27 cellular contexts compared by ENCODE assay signal in genomic region chr1:95992013-95992412, GRCh38.
DNase-seq lines count a peak whose midpoint lies in the region; ATAC-seq, FAIRE-seq and TF ChIP-seq lines count a peak whose summit lies in the region.
"Had no signal": no experiment of that assay in that cellular context is flagged by ENCODE, and none has a peak within 500 bp of the region (broad histone marks: within the 10 kb centered on the region; RNA-seq: fewer than 3 reads in every experiment).

No MANE protein-coding gene starts in this region.

- no peak for TF ChIP-seq RAD21 in H1 (IDR thresholded peaks at IDR 0.05 in 1 of 2, conservative IDR thresholded peaks at IDR 0.05 in 1 of 2; ENCODE audit: low read depth in 2 of 2, low read length in 2 of 2)

- H3K4me1 ChIP-seq in H1 (replicated peaks in 1 of 4; ENCODE audit: control insufficient read depth in 3 of 4, insufficient read depth in 4 of 4, low read length in 3 of 4) (no peaks in the 10 kb centered on the region), foreskin keratinocyte (no peaks in the 10 kb centered on the region), smooth muscle cell (ENCODE audit: low read depth) (no peaks in the 10 kb centered on the region), breast epithelium (no peaks in the 10 kb centered on the region)
- H3K4me1 ChIP-seq: BE2C, BLaER1 had no signal

- no peak overlapping the region for H2BK12ac ChIP-seq in H1 (ENCODE audit: low read depth, low read length)

- H3K36me3 ChIP-seq in bronchial epithelial cell (ENCODE audit: control insufficient read depth, insufficient read depth, low read length) = no peaks in the 10 kb centered on the region
- H3K36me3 ChIP-seq in H1 (ENCODE audit: control insufficient read depth in 2 of 4, insufficient read depth in 4 of 4, low read length in 3 of 4) = no peaks in the 10 kb centered on the region
- no peaks in the 10 kb centered on the region for H3K36me3 ChIP-seq in smooth muscle cell (ENCODE audit: low read depth)
- H3K36me3 ChIP-seq in breast epithelium = no peaks in the 10 kb centered on the region
- H3K36me3 ChIP-seq: BE2C, BLaER1 had no signal

- H3K18ac ChIP-seq in H1 (ENCODE audit: extremely low read depth, low read length) = no peak overlapping the region

- POLR2A ChIA-PET in H1 (lab: Charles Lee; ENCODE audit: partially characterized antibody) = no interaction called here

- no peaks in the 10 kb centered on the region for H3K79me1 ChIP-seq in H1 (ENCODE audit: low read depth, low read length)

- H2BK15ac ChIP-seq in H1 (ENCODE audit: low read length) = no peak overlapping the region

- no peak overlapping the region for H4K5ac ChIP-seq in H1 (ENCODE audit: insufficient read length, low read depth, low read length)

- H3K9ac ChIP-seq in H1 (replicated peaks in 1 of 4; ENCODE audit: extremely low read depth in 1 of 4, low read depth in 3 of 4, low read length in 3 of 4) (no peak overlapping the region), smooth muscle cell (ENCODE audit: low read depth) (no peak overlapping the region)
- H3K9ac ChIP-seq: BLaER1 had no signal

- H3K4me3 ChIP-seq in bronchial epithelial cell (ENCODE audit: low read depth, low read length) (no peak overlapping the region), H1 (ENCODE audit: extremely low read depth in 1 of 4, insufficient read depth in 2 of 4, low read depth in 3 of 4, low read length in 4 of 4) (no peak overlapping the region), smooth muscle cell (no peak overlapping the region), breast epithelium (no peak overlapping the region)
- H3K4me3 ChIP-seq: BLaER1 had no signal

- no peak overlapping the region for H2BK5ac ChIP-seq in H1 (ENCODE audit: low read depth, low read length)

- H3K4me2 ChIP-seq in H1 (ENCODE audit: insufficient read depth in 1 of 2, low read depth in 2 of 2, low read length in 2 of 2) (no peak overlapping the region), smooth muscle cell (no peak overlapping the region)
- H3K4me2 ChIP-seq: BLaER1 had no signal

- no peak overlapping the region for H3K14ac ChIP-seq in H1 (ENCODE audit: insufficient read length)

- DNase-seq in bronchial epithelial cell (ENCODE audit: low read depth) (peak; percentile 1), H1 (ENCODE audit: low read depth in 1 of 2, low spot score in 2 of 2) (no peak), foreskin keratinocyte (no peak), smooth muscle cell (lab: John Stamatoyannopoulos, UW; ENCODE audit: unreplicated experiment) (no peak), SHP77 (lab: John Stamatoyannopoulos, UW) (no peak), breast epithelium (ENCODE audit: low spot score in 2 of 2) (no peak), G401 (ENCODE audit: low spot score) (no peak)
- DNase-seq: 8988T; ACHN; BE2C; C1 segment of cervical spinal cord; CD4-positive, alpha-beta memory T cell; CD4-positive, CD25-positive, alpha-beta regulatory T cell; CD8-positive, alpha-beta memory T cell; COR-L47; DMS 273 treated with DMSO at 0.1 percent for 48 hours; DMS153; DMS53; DMS79; DND-41; EL; GF-D8 had no signal

- no peaks in the 10 kb centered on the region for H3K9me3 ChIP-seq in H1 (ENCODE audit: insufficient read depth in 2 of 2, low read depth in 1 of 2, low read length in 1 of 2)
- no peaks in the 10 kb centered on the region for H3K9me3 ChIP-seq in smooth muscle cell (replicated peaks; ENCODE audit: low read depth)
- no peaks in the 10 kb centered on the region for H3K9me3 ChIP-seq in breast epithelium
- H3K9me3 ChIP-seq: BE2C, BLaER1 had no signal

- no peak overlapping the region for H2BK120ac ChIP-seq in H1 (replicated peaks; ENCODE audit: low read depth, low read length)

- H4K20me1 ChIP-seq in H1 (replicated peaks in 1 of 2; ENCODE audit: control insufficient read depth in 1 of 2, insufficient read depth in 2 of 2, low read length in 2 of 2) (no peaks in the 10 kb centered on the region), smooth muscle cell (ENCODE audit: low read depth) (no peaks in the 10 kb centered on the region)
- H4K20me1 ChIP-seq: BLaER1 had no signal

- CTCF ChIA-PET in H1 (lab: Charles Lee; ENCODE audit: partially characterized antibody) = no interaction called here

- H3K27ac ChIP-seq in H1 (ENCODE audit: low read depth, low read length) = no peak overlapping the region
- no peak overlapping the region for H3K27ac ChIP-seq in foreskin keratinocyte
- peak overlapping the region; percentile 45 for H3K27ac ChIP-seq in smooth muscle cell (ENCODE audit: low read depth)
- no peak overlapping the region for H3K27ac ChIP-seq in breast epithelium
- H3K27ac ChIP-seq: BLaER1 had no signal

- H3K23me2 ChIP-seq in H1 (ENCODE audit: low read depth, low read length) = no peaks in the 10 kb centered on the region; the same call in 1 of the 2 replicates

- peak; percentile 18 for ATAC-seq in foreskin keratinocyte

- H4K8ac ChIP-seq in H1 (ENCODE audit: extremely low read depth, insufficient read depth, low read length) = no peak overlapping the region

- no peak overlapping the region for H3K23ac ChIP-seq in H1 (ENCODE audit: insufficient read length)

- FAIRE-seq in bronchial epithelial cell (lab: Jason Lieb, UNC) = no peak
- FAIRE-seq in H1 (lab: Jason Lieb, UNC) = no peak
- FAIRE-seq: A204.1, G401.6, GM12891, GM19239 had no signal

- H2BK20ac ChIP-seq in H1 (ENCODE audit: low read length) = no peak overlapping the region

- H2AFZ ChIP-seq in H1 (ENCODE audit: low read length) (no peak overlapping the region), smooth muscle cell (ENCODE audit: low read depth) (no peak overlapping the region)

- peak overlapping the region; percentile 19 for H3K4ac ChIP-seq in H1 (replicated peaks; ENCODE audit: insufficient read length, low read depth, low read length)

- 83% methylated on average over 1 of the region's 1 CpG; no CpG with 5 or more reads in 1 of the 2 experiments for WGBS in H1 (ENCODE audit: extremely low coverage in 1 of 2, insufficient coverage in 1 of 2, insufficient read length in 1 of 2, insufficient replicate concordance in 2 of 2, low coverage in 1 of 2, low lambda C conversion rate in 2 of 2, missing lambda C conversion rate in 1 of 2), 2 experiments
- WGBS in smooth muscle cell (ENCODE audit: low lambda C conversion rate) = 76% methylated on average over 1 of the region's 1 CpG

- intact Hi-C loops in breast epithelium (cut with DNase I; ENCODE audit: low total_unique reads) = no loop called here

- TF ChIP-seq CTCF in bronchial epithelial cell (IDR thresholded peaks at IDR 0.05; ENCODE audit: insufficient read depth, low read length, severe bottlenecking) (no peak), H1 (IDR thresholded peaks at IDR 0.05; ENCODE audit: control extremely low read depth in 1 of 3, insufficient read depth in 1 of 3, low read depth in 1 of 3, low read length in 3 of 3) (no peak), foreskin keratinocyte (conservative IDR thresholded peaks at IDR 0.05) (no peak), smooth muscle cell (IDR thresholded peaks at IDR 0.05; ENCODE audit: borderline replicate concordance, insufficient read depth, poor library complexity, severe bottlenecking) (no peak), breast epithelium (IDR thresholded peaks at IDR 0.05) (no peak)

- in situ Hi-C loops in G401 (cut with HindIII; ENCODE audit: low sequenced_read_pairs) = no loop called here

- no peak overlapping the region for H3K56ac ChIP-seq in H1 (replicated peaks; ENCODE audit: insufficient read length, low read depth, low read length)

- no peak for TF ChIP-seq POLR2A in H1 (IDR thresholded peaks at IDR 0.05; ENCODE audit: control extremely low read depth in 1 of 2, low read depth in 2 of 2, low read length in 2 of 2)
- no peak for TF ChIP-seq POLR2A in breast epithelium (IDR thresholded peaks at IDR 0.05)

- H4K91ac ChIP-seq in H1 (replicated peaks; ENCODE audit: insufficient read length, low read length) = no peak overlapping the region

- H3K79me2 ChIP-seq in H1 (ENCODE audit: control insufficient read depth in 1 of 2, insufficient read depth in 2 of 2, low read length in 2 of 2) (no peaks in the 10 kb centered on the region), smooth muscle cell (ENCODE audit: low read depth) (no peaks in the 10 kb centered on the region)

- H3K27me3 ChIP-seq in bronchial epithelial cell (ENCODE audit: control insufficient read depth, insufficient read depth, low read length) = no peaks in the 10 kb centered on the region
- no peaks in the 10 kb centered on the region for H3K27me3 ChIP-seq in H1 (replicated peaks in 1 of 4; ENCODE audit: control insufficient read depth in 3 of 4, extremely low read depth in 1 of 4, insufficient read depth in 3 of 4, low read length in 3 of 4)
- H3K27me3 ChIP-seq in foreskin keratinocyte = no peaks in the 10 kb centered on the region
- no peaks in the 10 kb centered on the region for H3K27me3 ChIP-seq in smooth muscle cell (ENCODE audit: low read depth)
- no peaks in the 10 kb centered on the region for H3K27me3 ChIP-seq in breast epithelium
- H3K27me3 ChIP-seq: BE2C, BLaER1 had no signal

- no peak for TF ChIP-seq EP300 in H1 (IDR thresholded peaks at IDR 0.05; ENCODE audit: borderline replicate concordance in 1 of 2, low read depth in 2 of 2, low read length in 2 of 2)

- no peaks in the 10 kb centered on the region for H3F3A ChIP-seq in smooth muscle cell (ENCODE audit: low read depth)

- H2AK5ac ChIP-seq in H1 (ENCODE audit: low read depth, low read length) = no peak overlapping the region

TF ChIP-seq in H1, 55 proteins besides CTCF, POLR2A, EP300 and RAD21:
- TF ChIP-seq CEBPB (IDR thresholded peaks at IDR 0.05; ENCODE audit: low read depth, low read length) (no peak), SP4 (IDR thresholded peaks at IDR 0.05; ENCODE audit: low read length) (no peak), E2F6 (IDR thresholded peaks at IDR 0.05) (no peak), CHD1 (IDR thresholded peaks at IDR 0.05; ENCODE audit: low read depth, low read length) (no peak)
